In the genomic region with DNA sequence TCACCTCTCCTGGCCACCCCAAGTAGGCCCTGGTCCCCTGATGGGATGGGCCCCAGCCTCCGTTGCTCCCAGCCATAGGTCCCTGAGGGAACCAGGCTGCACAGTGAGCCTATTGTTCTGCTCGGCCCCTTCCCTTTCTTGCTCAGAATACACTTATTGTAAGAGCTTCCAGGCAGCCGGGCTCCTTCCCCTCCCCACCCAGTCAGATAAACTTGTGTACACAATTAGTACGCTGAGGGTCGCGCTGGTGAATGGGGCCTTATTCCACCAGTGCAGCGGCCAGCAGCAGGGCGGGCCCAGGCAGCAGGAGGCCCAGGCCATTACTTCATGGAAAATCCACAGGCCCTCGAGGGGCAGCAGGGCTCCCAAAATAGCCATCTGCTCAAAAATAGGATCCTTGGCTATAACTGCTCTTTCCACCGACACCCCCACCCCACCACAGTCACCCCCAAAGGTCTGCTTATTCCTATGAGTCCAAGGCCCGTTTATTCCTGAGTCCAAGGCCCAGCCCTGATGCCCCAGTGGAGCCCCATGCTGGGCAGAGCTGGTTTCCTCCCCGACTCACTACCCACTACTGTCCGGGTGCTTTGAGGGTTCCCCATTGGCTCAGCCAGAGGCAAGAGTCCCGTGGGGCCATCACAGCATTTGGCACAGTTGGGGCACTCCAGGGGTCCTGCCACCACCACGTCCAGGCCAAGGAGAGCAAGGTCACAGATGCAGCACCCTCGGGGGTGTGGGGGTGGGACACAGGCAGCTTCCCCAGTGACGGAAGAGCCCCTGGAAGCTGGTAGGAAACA, we compare ENCODE assay signal across 1 cellular context.
TF ChIP-seq lines count a peak whose summit lies in the region.

No MANE protein-coding gene starts in this region.

TF ChIP-seq in HepG2, 621 proteins besides CTCF, POLR2A, EP300 and RAD21 (continued from another document and continues in another):
- TF ChIP-seq, protein P1, sequence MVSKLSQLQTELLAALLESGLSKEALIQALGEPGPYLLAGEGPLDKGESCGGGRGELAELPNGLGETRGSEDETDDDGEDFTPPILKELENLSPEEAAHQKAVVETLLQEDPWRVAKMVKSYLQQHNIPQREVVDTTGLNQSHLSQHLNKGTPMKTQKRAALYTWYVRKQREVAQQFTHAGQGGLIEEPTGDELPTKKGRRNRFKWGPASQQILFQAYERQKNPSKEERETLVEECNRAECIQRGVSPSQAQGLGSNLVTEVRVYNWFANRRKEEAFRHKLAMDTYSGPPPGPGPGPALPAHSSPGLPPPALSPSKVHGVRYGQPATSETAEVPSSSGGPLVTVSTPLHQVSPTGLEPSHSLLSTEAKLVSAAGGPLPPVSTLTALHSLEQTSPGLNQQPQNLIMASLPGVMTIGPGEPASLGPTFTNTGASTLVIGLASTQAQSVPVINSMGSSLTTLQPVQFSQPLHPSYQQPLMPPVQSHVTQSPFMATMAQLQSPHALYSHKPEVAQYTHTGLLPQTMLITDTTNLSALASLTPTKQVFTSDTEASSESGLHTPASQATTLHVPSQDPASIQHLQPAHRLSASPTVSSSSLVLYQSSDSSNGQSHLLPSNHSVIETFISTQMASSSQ (IDR thresholded peaks at IDR 0.05; ENCODE audit: low read depth), result 0 out of 2 replicates have a peak, but pooled peaks have one; percentile 22
- TF ChIP-seq, protein P1 (CRISPR knock-in tag; IDR thresholded peaks at IDR 0.05; ENCODE audit: borderline replicate concordance), result peak; percentile 62; the same call in 1 of the 2 replicates
- TF ChIP-seq PHB2 (IDR thresholded peaks at IDR 0.05; ENCODE audit: partially characterized antibody), result no peak
- TF ChIP-seq ZNF562 (CRISPR knock-in tag; IDR thresholded peaks at IDR 0.05; ENCODE audit: borderline replicate concordance), result no peak
- no peak for TF ChIP-seq SP2 (CRISPR knock-in tag; IDR thresholded peaks at IDR 0.05)
- peak; percentile 38 for TF ChIP-seq STAG1 (CRISPR knock-in tag; IDR thresholded peaks at IDR 0.05)
- TF ChIP-seq ZNF619 (CRISPR knock-in tag; IDR thresholded peaks at IDR 0.05), result no peak
- TF ChIP-seq SALL1 (CRISPR knock-in tag; IDR thresholded peaks at IDR 0.05), result peak; percentile 83
- peak; percentile 76; the same call in 1 of the 2 replicates for TF ChIP-seq ZNF224 (CRISPR knock-in tag; IDR thresholded peaks at IDR 0.05)
- no peak for TF ChIP-seq GLI4 (CRISPR knock-in tag; IDR thresholded peaks at IDR 0.05; ENCODE audit: borderline replicate concordance)
- 0 out of 2 replicates have a peak, but pooled peaks have one; percentile 6 for TF ChIP-seq TGIF2 (CRISPR knock-in tag; IDR thresholded peaks at IDR 0.05)
- no peak for TF ChIP-seq FOXJ3 (CRISPR knock-in tag; IDR thresholded peaks at IDR 0.05; ENCODE audit: borderline replicate concordance)
- no peak for TF ChIP-seq SIX1 (CRISPR knock-in tag; IDR thresholded peaks at IDR 0.05; ENCODE audit: borderline replicate concordance)
- TF ChIP-seq ZNF282 (IDR thresholded peaks at IDR 0.05; ENCODE audit: partially characterized antibody), result no peak
- TF ChIP-seq CBFB (CRISPR knock-in tag; IDR thresholded peaks at IDR 0.05), result no peak
- TF ChIP-seq, protein P2, sequence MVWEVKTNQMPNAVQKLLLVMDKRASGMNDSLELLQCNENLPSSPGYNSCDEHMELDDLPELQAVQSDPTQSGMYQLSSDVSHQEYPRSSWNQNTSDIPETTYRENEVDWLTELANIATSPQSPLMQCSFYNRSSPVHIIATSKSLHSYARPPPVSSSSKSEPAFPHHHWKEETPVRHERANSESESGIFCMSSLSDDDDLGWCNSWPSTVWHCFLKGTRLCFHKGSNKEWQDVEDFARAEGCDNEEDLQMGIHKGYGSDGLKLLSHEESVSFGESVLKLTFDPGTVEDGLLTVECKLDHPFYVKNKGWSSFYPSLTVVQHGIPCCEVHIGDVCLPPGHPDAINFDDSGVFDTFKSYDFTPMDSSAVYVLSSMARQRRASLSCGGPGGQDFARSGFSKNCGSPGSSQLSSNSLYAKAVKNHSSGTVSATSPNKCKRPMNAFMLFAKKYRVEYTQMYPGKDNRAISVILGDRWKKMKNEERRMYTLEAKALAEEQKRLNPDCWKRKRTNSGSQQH (CRISPR knock-in tag; IDR thresholded peaks at IDR 0.05; ENCODE audit: low read depth), result no peak
- TF ChIP-seq BORCS8-MEF2B (CRISPR knock-in tag; IDR thresholded peaks at IDR 0.05), result no peak; the same call in 1 of the 2 replicates
- TF ChIP-seq ZNF839 (CRISPR knock-in tag; IDR thresholded peaks at IDR 0.05; ENCODE audit: borderline replicate concordance), result no peak
- no peak for TF ChIP-seq SPEN (CRISPR knock-in tag; IDR thresholded peaks at IDR 0.05; ENCODE audit: low read depth)
- TF ChIP-seq GATAD2A (CRISPR knock-in tag; IDR thresholded peaks at IDR 0.05), result peak; percentile 94
- TF ChIP-seq ZNF207 (IDR thresholded peaks at IDR 0.05; ENCODE audit: borderline replicate concordance), result no peak
- no peak; the same call in 1 of the 2 replicates for TF ChIP-seq ZNF780A (CRISPR knock-in tag; IDR thresholded peaks at IDR 0.05)
- no peak for TF ChIP-seq PHF20 (CRISPR knock-in tag; IDR thresholded peaks at IDR 0.05)
- no peak for TF ChIP-seq KLF13 (CRISPR knock-in tag; IDR thresholded peaks at IDR 0.05)
- peak; percentile 47; the same call in 1 of the 2 replicates for TF ChIP-seq DPF2 (CRISPR knock-in tag; IDR thresholded peaks at IDR 0.05; ENCODE audit: borderline replicate concordance, low read depth)
- TF ChIP-seq MEIS2 (CRISPR knock-in tag; IDR thresholded peaks at IDR 0.05), result no peak
- TF ChIP-seq, protein P3, sequence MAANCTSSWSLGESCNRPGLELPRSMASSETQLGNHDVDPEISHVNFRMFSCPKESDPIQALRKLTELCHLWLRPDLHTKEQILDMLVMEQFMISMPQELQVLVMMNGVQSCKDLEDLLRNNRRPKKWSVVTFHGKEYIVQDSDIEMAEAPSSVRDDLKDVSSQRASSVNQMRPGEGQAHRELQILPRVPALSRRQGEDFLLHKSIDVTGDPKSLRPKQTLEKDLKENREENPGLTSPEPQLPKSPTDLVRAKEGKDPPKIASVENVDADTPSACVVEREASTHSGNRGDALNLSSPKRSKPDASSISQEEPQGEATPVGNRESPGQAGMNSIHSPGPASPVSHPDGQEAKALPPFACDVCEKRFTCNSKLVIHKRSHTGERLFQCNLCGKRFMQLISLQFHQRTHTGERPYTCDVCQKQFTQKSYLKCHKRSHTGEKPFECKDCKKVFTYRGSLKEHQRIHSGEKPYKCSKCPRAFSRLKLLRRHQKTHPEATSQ (CRISPR knock-in tag; IDR thresholded peaks at IDR 0.05; ENCODE audit: borderline replicate concordance), result peak; percentile 29; the same call in 1 of the 2 replicates
- no peak for TF ChIP-seq DNMT3B (CRISPR knock-in tag; conservative IDR thresholded peaks at IDR 0.05)
- TF ChIP-seq BRCA1 (CRISPR knock-in tag; IDR thresholded peaks at IDR 0.05), result no peak
- no peak for TF ChIP-seq KDM4B (CRISPR knock-in tag; IDR thresholded peaks at IDR 0.05)
- TF ChIP-seq, protein P4, sequence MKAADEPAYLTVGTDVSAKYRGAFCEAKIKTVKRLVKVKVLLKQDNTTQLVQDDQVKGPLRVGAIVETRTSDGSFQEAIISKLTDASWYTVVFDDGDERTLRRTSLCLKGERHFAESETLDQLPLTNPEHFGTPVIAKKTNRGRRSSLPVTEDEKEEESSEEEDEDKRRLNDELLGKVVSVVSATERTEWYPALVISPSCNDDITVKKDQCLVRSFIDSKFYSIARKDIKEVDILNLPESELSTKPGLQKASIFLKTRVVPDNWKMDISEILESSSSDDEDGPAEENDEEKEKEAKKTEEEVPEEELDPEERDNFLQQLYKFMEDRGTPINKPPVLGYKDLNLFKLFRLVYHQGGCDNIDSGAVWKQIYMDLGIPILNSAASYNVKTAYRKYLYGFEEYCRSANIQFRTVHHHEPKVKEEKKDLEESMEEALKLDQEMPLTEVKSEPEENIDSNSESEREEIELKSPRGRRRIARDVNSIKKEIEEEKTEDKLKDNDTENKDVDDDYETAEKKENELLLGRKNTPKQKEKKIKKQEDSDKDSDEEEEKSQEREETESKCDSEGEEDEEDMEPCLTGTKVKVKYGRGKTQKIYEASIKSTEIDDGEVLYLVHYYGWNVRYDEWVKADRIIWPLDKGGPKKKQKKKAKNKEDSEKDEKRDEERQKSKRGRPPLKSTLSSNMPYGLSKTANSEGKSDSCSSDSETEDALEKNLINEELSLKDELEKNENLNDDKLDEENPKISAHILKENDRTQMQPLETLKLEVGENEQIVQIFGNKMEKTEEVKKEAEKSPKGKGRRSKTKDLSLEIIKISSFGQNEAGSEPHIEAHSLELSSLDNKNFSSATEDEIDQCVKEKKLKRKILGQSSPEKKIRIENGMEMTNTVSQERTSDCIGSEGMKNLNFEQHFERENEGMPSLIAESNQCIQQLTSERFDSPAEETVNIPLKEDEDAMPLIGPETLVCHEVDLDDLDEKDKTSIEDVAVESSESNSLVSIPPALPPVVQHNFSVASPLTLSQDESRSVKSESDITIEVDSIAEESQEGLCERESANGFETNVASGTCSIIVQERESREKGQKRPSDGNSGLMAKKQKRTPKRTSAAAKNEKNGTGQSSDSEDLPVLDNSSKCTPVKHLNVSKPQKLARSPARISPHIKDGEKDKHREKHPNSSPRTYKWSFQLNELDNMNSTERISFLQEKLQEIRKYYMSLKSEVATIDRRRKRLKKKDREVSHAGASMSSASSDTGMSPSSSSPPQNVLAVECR (CRISPR knock-in tag; IDR thresholded peaks at IDR 0.05; ENCODE audit: borderline replicate concordance), result peak; percentile 54; the same call in 1 of the 2 replicates
- no peak for TF ChIP-seq MAFG (CRISPR knock-in tag; IDR thresholded peaks at IDR 0.05)
- TF ChIP-seq ZBTB7B (CRISPR knock-in tag; IDR thresholded peaks at IDR 0.05), result peak; percentile 99
- peak; percentile 81 for TF ChIP-seq HOXA3 (CRISPR knock-in tag; IDR thresholded peaks at IDR 0.05)
- no peak for TF ChIP-seq SNRNP70 (IDR thresholded peaks at IDR 0.05; ENCODE audit: low read depth, low read length)
- TF ChIP-seq ZFYVE20 (CRISPR knock-in tag; IDR thresholded peaks at IDR 0.05; ENCODE audit: borderline replicate concordance, low read depth), result no peak
- TF ChIP-seq TAF1 (CRISPR knock-in tag; IDR thresholded peaks at IDR 0.05), result no peak; the same call in 1 of the 2 replicates
- TF ChIP-seq, protein P5, sequence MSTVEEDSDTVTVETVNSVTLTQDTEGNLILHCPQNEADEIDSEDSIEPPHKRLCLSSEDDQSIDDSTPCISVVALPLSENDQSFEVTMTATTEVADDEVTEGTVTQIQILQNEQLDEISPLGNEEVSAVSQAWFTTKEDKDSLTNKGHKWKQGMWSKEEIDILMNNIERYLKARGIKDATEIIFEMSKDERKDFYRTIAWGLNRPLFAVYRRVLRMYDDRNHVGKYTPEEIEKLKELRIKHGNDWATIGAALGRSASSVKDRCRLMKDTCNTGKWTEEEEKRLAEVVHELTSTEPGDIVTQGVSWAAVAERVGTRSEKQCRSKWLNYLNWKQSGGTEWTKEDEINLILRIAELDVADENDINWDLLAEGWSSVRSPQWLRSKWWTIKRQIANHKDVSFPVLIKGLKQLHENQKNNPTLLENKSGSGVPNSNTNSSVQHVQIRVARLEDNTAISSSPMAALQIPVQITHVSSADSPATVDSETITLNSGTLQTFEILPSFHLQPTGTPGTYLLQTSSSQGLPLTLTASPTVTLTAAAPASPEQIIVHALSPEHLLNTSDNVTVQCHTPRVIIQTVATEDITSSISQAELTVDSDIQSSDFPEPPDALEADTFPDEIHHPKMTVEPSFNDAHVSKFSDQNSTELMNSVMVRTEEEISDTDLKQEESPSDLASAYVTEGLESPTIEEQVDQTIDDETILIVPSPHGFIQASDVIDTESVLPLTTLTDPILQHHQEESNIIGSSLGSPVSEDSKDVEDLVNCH (CRISPR knock-in tag; IDR thresholded peaks at IDR 0.05), result 0 out of 2 replicates have a peak, but pooled peaks have one; percentile 25
- TF ChIP-seq, protein P6, sequence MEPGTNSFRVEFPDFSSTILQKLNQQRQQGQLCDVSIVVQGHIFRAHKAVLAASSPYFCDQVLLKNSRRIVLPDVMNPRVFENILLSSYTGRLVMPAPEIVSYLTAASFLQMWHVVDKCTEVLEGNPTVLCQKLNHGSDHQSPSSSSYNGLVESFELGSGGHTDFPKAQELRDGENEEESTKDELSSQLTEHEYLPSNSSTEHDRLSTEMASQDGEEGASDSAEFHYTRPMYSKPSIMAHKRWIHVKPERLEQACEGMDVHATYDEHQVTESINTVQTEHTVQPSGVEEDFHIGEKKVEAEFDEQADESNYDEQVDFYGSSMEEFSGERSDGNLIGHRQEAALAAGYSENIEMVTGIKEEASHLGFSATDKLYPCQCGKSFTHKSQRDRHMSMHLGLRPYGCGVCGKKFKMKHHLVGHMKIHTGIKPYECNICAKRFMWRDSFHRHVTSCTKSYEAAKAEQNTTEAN (CRISPR knock-in tag; conservative IDR thresholded peaks at IDR 0.05), result peak; percentile 50; the same call in 1 of the 2 replicates
- TF ChIP-seq, protein P7, sequence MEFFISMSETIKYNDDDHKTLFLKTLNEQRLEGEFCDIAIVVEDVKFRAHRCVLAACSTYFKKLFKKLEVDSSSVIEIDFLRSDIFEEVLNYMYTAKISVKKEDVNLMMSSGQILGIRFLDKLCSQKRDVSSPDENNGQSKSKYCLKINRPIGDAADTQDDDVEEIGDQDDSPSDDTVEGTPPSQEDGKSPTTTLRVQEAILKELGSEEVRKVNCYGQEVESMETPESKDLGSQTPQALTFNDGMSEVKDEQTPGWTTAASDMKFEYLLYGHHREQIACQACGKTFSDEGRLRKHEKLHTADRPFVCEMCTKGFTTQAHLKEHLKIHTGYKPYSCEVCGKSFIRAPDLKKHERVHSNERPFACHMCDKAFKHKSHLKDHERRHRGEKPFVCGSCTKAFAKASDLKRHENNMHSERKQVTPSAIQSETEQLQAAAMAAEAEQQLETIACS (CRISPR knock-in tag; IDR thresholded peaks at IDR 0.05), result no peak
- no peak for TF ChIP-seq RNF2 (conservative IDR thresholded peaks at IDR 0.05; ENCODE audit: low read depth)
- no peak for TF ChIP-seq ZNF225 (CRISPR knock-in tag; IDR thresholded peaks at IDR 0.05)
